Comparison of ENCODE assay signal across 9 cellular contexts in genomic region chr20:38804243-38804642, GRCh38. TPM values are rescaled to one million over a fixed set of nuclear protein-coding genes. Genes with fewer than 3 reads are reported as not detected.
A peak's percentile ranks its signal among the peaks of the same experiment; 100 is the strongest.
DNase-seq lines count a peak whose midpoint lies in the region; ATAC-seq, FAIRE-seq and TF ChIP-seq lines count a peak whose summit lies in the region.
"Had no signal": no experiment of that assay in that cellular context is flagged by ENCODE, and none has a peak within 500 bp of the region (broad histone marks: within the 10 kb centered on the region; RNA-seq: fewer than 3 reads in every experiment).

No MANE protein-coding gene starts in this region.

- H4K20me1 ChIP-seq in GM23338 (replicated peaks; ENCODE audit: insufficient read depth) = peaks cover 8% of the 10 kb centered on the region; the same call in 1 of the 2 replicates

- H3K27ac Mint-ChIP-seq in GM23338 (peak overlapping the region; percentile 7; the same call in 1 of the 2 replicates), endothelial cell (ENCODE audit: unreplicated experiment) (peak overlapping the region; percentile 100)

- peaks cover 19% of the 10 kb centered on the region for H3K27me3 ChIP-seq in GM23338 (ENCODE audit: insufficient read depth)
- H3K27me3 ChIP-seq in RWPE2 (ENCODE audit: insufficient read depth, poor library complexity, severe bottlenecking) = peaks cover 45% of the 10 kb centered on the region
- H3K27me3 ChIP-seq in gastrocnemius medialis = peaks cover 27 to 34% (median 30%) of the 10 kb centered on the region in 3 donors

- H3K4me1 Mint-ChIP-seq in GM23338 = peaks cover 32% of the 10 kb centered on the region
- peaks cover 41% of the 10 kb centered on the region for H3K4me1 Mint-ChIP-seq in endothelial cell (ENCODE audit: unreplicated experiment)

- peaks cover 16% of the 10 kb centered on the region for H3K4me1 ChIP-seq in GM23338 (ENCODE audit: insufficient read depth)
- H3K4me1 ChIP-seq in RWPE2 (ENCODE audit: insufficient read depth, poor library complexity, severe bottlenecking) = no peaks in the 10 kb centered on the region
- peaks cover 10 to 14% of the 10 kb centered on the region in 2 donors for H3K4me1 ChIP-seq in gastrocnemius medialis

- peaks cover 5% of the 10 kb centered on the region; the same call in 1 of the 2 replicates for H3F3A ChIP-seq in GM23338 (replicated peaks; ENCODE audit: low read depth)

- no peaks in the 10 kb centered on the region for H3K9me2 ChIP-seq in GM23338 (ENCODE audit: insufficient read depth)

- peak overlapping the region; percentile 82; the same call in 2 of the 3 replicates for H3K4me3 Mint-ChIP-seq in GM23338
- H3K4me3 Mint-ChIP-seq in endothelial cell (ENCODE audit: unreplicated experiment) = peak overlapping the region; percentile 87

- DNase-seq in GM23338 (ENCODE audit: low spot score) (no peak), RWPE2 (ENCODE audit: low spot score) (peak; percentile 23), endothelial cell (ENCODE audit: low spot score) (no peak), gastrocnemius medialis (no peak), SHP77 (lab: John Stamatoyannopoulos, UW) (no peak), H54 (ENCODE audit: insufficient read length, low spot score) (no peak), globus pallidus (ENCODE audit: low spot score) (no peak), HK-2 (ENCODE audit: unreplicated experiment) (no peak)
- DNase-seq: NCI-H524 treated with DMSO at 0.1 percent for 48 hours had no signal

- ATAC-seq in GM23338 (no peak), RWPE2 (ENCODE audit: low read depth) (no peak), gastrocnemius medialis (no peak)

- peaks cover 9% of the 10 kb centered on the region; the same call in 1 of the 2 replicates for H3K79me2 ChIP-seq in GM23338 (replicated peaks; ENCODE audit: insufficient read depth)

- H3K36me3 Mint-ChIP-seq in GM23338 (ENCODE audit: low read depth) (no peaks in the 10 kb centered on the region; the same call in 2 of the 3 replicates), endothelial cell (ENCODE audit: low read depth, unreplicated experiment) (peaks cover 11% of the 10 kb centered on the region)

- intact Hi-C loops in gastrocnemius medialis (cut with DNase I; ENCODE audit: low total_unique reads) = no loop called here

- TF ChIP-seq CTCF in GM23338 (conservative IDR thresholded peaks at IDR 0.05; ENCODE audit: low read depth in 2 of 2) (no peak), RWPE2 (IDR thresholded peaks at IDR 0.05; ENCODE audit: poor library complexity, severe bottlenecking) (no peak), endothelial cell (IDR thresholded peaks at IDR 0.05; ENCODE audit: unreplicated experiment) (no peak), gastrocnemius medialis (IDR thresholded peaks at IDR 0.05 in 4 of 5, conservative IDR thresholded peaks at IDR 0.05 in 1 of 5) (no peak)

- H2AFZ ChIP-seq in GM23338 = no peak overlapping the region

- H3K4me3 ChIP-seq in GM23338 (peak overlapping the region; percentile 91; the same call in 1 of the 2 replicates), RWPE2 (ENCODE audit: severe bottlenecking) (no peak overlapping the region), gastrocnemius medialis (no peak overlapping the region)

- H3K27me3 Mint-ChIP-seq in GM23338 (ENCODE audit: insufficient read depth, low read depth, poor library complexity) (peaks cover 26% of the 10 kb centered on the region), endothelial cell (ENCODE audit: unreplicated experiment) (peaks cover 22% of the 10 kb centered on the region)

- no peak for FAIRE-seq in H54 (lab: Jason Lieb, UNC)

- H3K9me3 ChIP-seq in RWPE2 (ENCODE audit: severe bottlenecking) (no peaks in the 10 kb centered on the region), gastrocnemius medialis (no peaks in the 10 kb centered on the region)

- peak overlapping the region; percentile 73 for H3K4me2 ChIP-seq in GM23338

- H3K27ac ChIP-seq in GM23338 (ENCODE audit: low read depth) = peak overlapping the region; percentile 86
- no peak overlapping the region for H3K27ac ChIP-seq in RWPE2 (ENCODE audit: poor library complexity, severe bottlenecking)
- H3K27ac ChIP-seq in gastrocnemius medialis = peak overlapping the region in 3 of 4 donors; percentile 69 to 73 (median 72)

- in situ Hi-C loops in gastrocnemius medialis (cut with MboI; ENCODE audit: low sequenced_read_pairs in 4 of 4) = no loop called here

- H3K36me3 ChIP-seq in GM23338 (ENCODE audit: insufficient read depth) = no peaks in the 10 kb centered on the region
- H3K36me3 ChIP-seq in RWPE2 (ENCODE audit: low read depth) = no peaks in the 10 kb centered on the region
- H3K36me3 ChIP-seq in gastrocnemius medialis = no peaks in the 10 kb centered on the region

- H3K9me3 Mint-ChIP-seq in GM23338 (no peaks in the 10 kb centered on the region), endothelial cell (ENCODE audit: unreplicated experiment) (no peaks in the 10 kb centered on the region)

- TF ChIP-seq POLR2A in gastrocnemius medialis (IDR thresholded peaks at IDR 0.05) (no peak), H54 (IDR thresholded peaks at IDR 0.05; ENCODE audit: low read depth, low read length) (no peak)

TF ChIP-seq in GM23338, 12 proteins besides CTCF, POLR2A, EP300 and RAD21:
- TF ChIP-seq STAT1 (IDR thresholded peaks at IDR 0.05; ENCODE audit: unreplicated experiment) = no peak
- TF ChIP-seq ZNF331 (CRISPR knock-in tag; IDR thresholded peaks at IDR 0.05; ENCODE audit: low read depth) = no peak
- no peak for TF ChIP-seq EZH2phosphoT487 (IDR thresholded peaks at IDR 0.05; ENCODE audit: unreplicated experiment)
TF ChIP-seq in GM23338: peak in this region for 0.

RNA-seq across cellular contexts. Expression of gene PPP1R16B, which starts 1.3 kb away (rescaled TPM):
- 11.5 and 12.0 TPM in 2 replicates for total RNA-seq in GM23338 (2014; rRNA removed; shearing (Covaris generic))
- polyA plus RNA-seq in GM23338 (2016; fragmentation: Nextera tagmentation; extraction: Ambion mirVana) = 1.5 and 1.6 TPM in 2 replicates
- total RNA-seq in endothelial cell (ENCODE audit: unreplicated experiment) (46.9 TPM), gastrocnemius medialis (1 to 10 TPM in 1 of 4 donors, under 1 TPM in 3; 0.16 to 2.4 (median 0.59) TPM)

RNA-seq across cellular contexts. Expression of gene ACTR5, which starts 56.0 kb away (rescaled TPM):
- total RNA-seq in GM23338 (2014; rRNA removed; shearing (Covaris generic)) = 19.6 and 21.8 TPM in 2 replicates
- polyA plus RNA-seq in GM23338 (2016; fragmentation: Nextera tagmentation; extraction: Ambion mirVana) = 8.4 and 9.1 TPM in 2 replicates
- 17.3 TPM for total RNA-seq in endothelial cell (ENCODE audit: unreplicated experiment)
- 1 to 10 TPM; 6.3 to 10.0 (median 8.0) TPM for total RNA-seq in gastrocnemius medialis
